In genomic region chr15:78712797-78713515, GRCh38 we compare ENCODE assay signal across 16 cellular contexts.
DNase-seq lines count a peak whose midpoint lies in the region; ATAC-seq and TF ChIP-seq lines count a peak whose summit lies in the region.
"Had no signal": no experiment of that assay in that cellular context is flagged by ENCODE, and none has a peak within 500 bp of the region (broad histone marks: within the 10 kb centered on the region; RNA-seq: fewer than 3 reads in every experiment).

No MANE protein-coding gene starts in this region.

- no peak for TF ChIP-seq CTCF in RWPE2 (IDR thresholded peaks at IDR 0.05; ENCODE audit: poor library complexity, severe bottlenecking)

- H3K27me3 ChIP-seq in RWPE2 (ENCODE audit: insufficient read depth, poor library complexity, severe bottlenecking), result no peaks in the 10 kb centered on the region

- H3K9me3 ChIP-seq in RWPE2 (ENCODE audit: severe bottlenecking), result peaks cover 2% of the 10 kb centered on the region
- H3K9me3 ChIP-seq: SJCRH30 had no signal

- H3K4me1 ChIP-seq in RWPE2 (ENCODE audit: insufficient read depth, poor library complexity, severe bottlenecking), result peaks cover 19% of the 10 kb centered on the region
- H3K4me1 ChIP-seq: SJCRH30 had no signal

- no peaks in the 10 kb centered on the region for H3K36me3 ChIP-seq in RWPE2 (ENCODE audit: low read depth)
- H3K36me3 ChIP-seq: SJCRH30 had no signal

- ATAC-seq in RWPE2 (ENCODE audit: low read depth), result no peak
- ATAC-seq in GM18909 (IDR thresholded peaks at IDR 0.05; ENCODE audit: poor library complexity, unreplicated experiment), result no peak
- ATAC-seq: A549 had no signal

- no peak overlapping the region for H3K27ac ChIP-seq in RWPE2 (ENCODE audit: poor library complexity, severe bottlenecking)
- H3K27ac ChIP-seq: A549, KMS-11, SJCRH30 had no signal

- H3K4me3 ChIP-seq in RWPE2 (ENCODE audit: severe bottlenecking), result no peak overlapping the region
- H3K4me3 ChIP-seq: A549, SJCRH30 had no signal

- DNase-seq in activated CD8-positive, alpha-beta memory T cell treated with anti-CD3 and anti-CD28 coated beads, Interleukin-2, amount 50 U/mL, for 48 hours, result peak; percentile 23
- DNase-seq in activated CD8-positive, alpha-beta memory T cell treated with anti-CD3 and anti-CD28 coated beads, Interleukin-2, amount 50 U/mL, for 4 hours, result no peak
- DNase-seq in NCI-H1694 (lab: John Stamatoyannopoulos, UW), result peak; percentile 37
- DNase-seq in RWPE2 (ENCODE audit: low spot score), result peak; percentile 42
- no peak for DNase-seq in hepatic stellate cell (ENCODE audit: low spot score)
- DNase-seq in stimulated activated CD4-positive, alpha-beta T cell treated with anti-CD3 and anti-CD28 coated beads, Interleukin-4, amount 100 ng/mL, for 24 hours, result no peak
- DNase-seq: CD4-positive, alpha-beta T cell; DMS53; MV-4-11; NCI-H1417; NCI-H1930; NCI-H774; SJCRH30 had no signal

Comparison
In these comparisons a context has a peak if more than half of its experiments do, and no peak if none do; other contexts are left out.
1. DNase-seq: peak in activated CD8-positive, alpha-beta memory T cell treated with anti-CD3 and anti-CD28 coated beads, Interleukin-2, amount 50 U/mL, for 48 hours (single experiment), NCI-H1694 (single experiment) and RWPE2 (single experiment); none in activated CD8-positive, alpha-beta memory T cell treated with anti-CD3 and anti-CD28 coated beads, Interleukin-2, amount 50 U/mL, for 4 hours (single experiment), hepatic stellate cell (single experiment) and stimulated activated CD4-positive, alpha-beta T cell treated with anti-CD3 and anti-CD28 coated beads, Interleukin-4, amount 100 ng/mL, for 24 hours (single experiment).